ENCODE assay signal across 1 cellular context in genomic region chr11:69817265-69818236, GRCh38.
TF ChIP-seq lines count a peak whose summit lies in the region.

No MANE protein-coding gene starts in this region.

TF ChIP-seq in HEK293, 187 proteins besides CTCF, POLR2A, EP300 and RAD21 (continued from another document and continues in another):
- TF ChIP-seq ZNF704 (tag by site-specific recombination; IDR thresholded peaks at IDR 0.05) = no peak
- TF ChIP-seq ZNF366 (tag by site-specific recombination; conservative IDR thresholded peaks at IDR 0.05) = no peak
- no peak for TF ChIP-seq ZNF391 (tag by site-specific recombination; IDR thresholded peaks at IDR 0.05; ENCODE audit: borderline replicate concordance, low read depth)
- no peak for TF ChIP-seq ZNF16 (tag by site-specific recombination; IDR thresholded peaks at IDR 0.05; ENCODE audit: low read depth)
- TF ChIP-seq ZNF544 (tag by site-specific recombination; IDR thresholded peaks at IDR 0.05) = no peak
- no peak for TF ChIP-seq ZNF560 (tag by site-specific recombination; IDR thresholded peaks at IDR 0.05; ENCODE audit: borderline replicate concordance)
- TF ChIP-seq ZNF585B (tag by site-specific recombination; IDR thresholded peaks at IDR 0.05) = no peak
- TF ChIP-seq, protein P1, sequence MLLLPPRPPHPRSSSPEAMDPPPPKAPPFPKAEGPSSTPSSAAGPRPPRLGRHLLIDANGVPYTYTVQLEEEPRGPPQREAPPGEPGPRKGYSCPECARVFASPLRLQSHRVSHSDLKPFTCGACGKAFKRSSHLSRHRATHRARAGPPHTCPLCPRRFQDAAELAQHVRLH (tag by site-specific recombination; IDR thresholded peaks at IDR 0.05) = no peak
- no peak for TF ChIP-seq ZNF23 (tag by site-specific recombination; IDR thresholded peaks at IDR 0.05; ENCODE audit: borderline replicate concordance)
- no peak for TF ChIP-seq ZNF791 (tag by site-specific recombination; IDR thresholded peaks at IDR 0.05)
- TF ChIP-seq ZNF777 (tag by site-specific recombination; IDR thresholded peaks at IDR 0.05; ENCODE audit: borderline replicate concordance) = peak; percentile 72; the same call in 1 of the 2 replicates
- TF ChIP-seq SP2 (tag by site-specific recombination; IDR thresholded peaks at IDR 0.05) = peak; percentile 51
- TF ChIP-seq, protein P2, sequence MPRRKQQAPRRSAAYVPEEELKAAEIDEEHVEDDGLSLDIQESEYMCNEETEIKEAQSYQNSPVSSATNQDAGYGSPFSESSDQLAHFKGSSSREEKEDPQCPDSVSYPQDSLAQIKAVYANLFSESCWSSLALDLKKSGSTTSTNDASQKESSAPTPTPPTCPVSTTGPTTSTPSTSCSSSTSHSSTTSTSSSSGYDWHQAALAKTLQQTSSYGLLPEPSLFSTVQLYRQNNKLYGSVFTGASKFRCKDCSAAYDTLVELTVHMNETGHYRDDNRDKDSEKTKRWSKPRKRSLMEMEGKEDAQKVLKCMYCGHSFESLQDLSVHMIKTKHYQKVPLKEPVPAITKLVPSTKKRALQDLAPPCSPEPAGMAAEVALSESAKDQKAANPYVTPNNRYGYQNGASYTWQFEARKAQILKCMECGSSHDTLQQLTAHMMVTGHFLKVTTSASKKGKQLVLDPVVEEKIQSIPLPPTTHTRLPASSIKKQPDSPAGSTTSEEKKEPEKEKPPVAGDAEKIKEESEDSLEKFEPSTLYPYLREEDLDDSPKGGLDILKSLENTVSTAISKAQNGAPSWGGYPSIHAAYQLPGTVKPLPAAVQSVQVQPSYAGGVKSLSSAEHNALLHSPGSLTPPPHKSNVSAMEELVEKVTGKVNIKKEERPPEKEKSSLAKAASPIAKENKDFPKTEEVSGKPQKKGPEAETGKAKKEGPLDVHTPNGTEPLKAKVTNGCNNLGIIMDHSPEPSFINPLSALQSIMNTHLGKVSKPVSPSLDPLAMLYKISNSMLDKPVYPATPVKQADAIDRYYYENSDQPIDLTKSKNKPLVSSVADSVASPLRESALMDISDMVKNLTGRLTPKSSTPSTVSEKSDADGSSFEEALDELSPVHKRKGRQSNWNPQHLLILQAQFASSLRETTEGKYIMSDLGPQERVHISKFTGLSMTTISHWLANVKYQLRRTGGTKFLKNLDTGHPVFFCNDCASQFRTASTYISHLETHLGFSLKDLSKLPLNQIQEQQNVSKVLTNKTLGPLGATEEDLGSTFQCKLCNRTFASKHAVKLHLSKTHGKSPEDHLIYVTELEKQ (tag by site-specific recombination; IDR thresholded peaks at IDR 0.05; ENCODE audit: borderline replicate concordance) = no peak
- TF ChIP-seq ZBTB20 (tag by site-specific recombination; IDR thresholded peaks at IDR 0.05) = peak; percentile 77
- no peak for TF ChIP-seq MEIS1 (CRISPR knock-in tag; IDR thresholded peaks at IDR 0.05; ENCODE audit: borderline replicate concordance)
- TF ChIP-seq ZNF596 (tag by site-specific recombination; IDR thresholded peaks at IDR 0.05) = no peak
- TF ChIP-seq ZNF248 (tag by site-specific recombination; IDR thresholded peaks at IDR 0.05) = no peak
- peak; percentile 72 for TF ChIP-seq ZBTB8A (tag by site-specific recombination; IDR thresholded peaks at IDR 0.05)
- no peak for TF ChIP-seq ZNF132 (tag by site-specific recombination; IDR thresholded peaks at IDR 0.05; ENCODE audit: borderline replicate concordance)
- TF ChIP-seq ZFHX2 (tag by site-specific recombination; conservative IDR thresholded peaks at IDR 0.05) = peak; percentile 86
- no peak for TF ChIP-seq ZNF311 (tag by site-specific recombination; IDR thresholded peaks at IDR 0.05; ENCODE audit: borderline replicate concordance)
- TF ChIP-seq ZNF843 (tag by site-specific recombination; IDR thresholded peaks at IDR 0.05) = no peak
- no peak for TF ChIP-seq SP7 (tag by site-specific recombination; IDR thresholded peaks at IDR 0.05)
- no peak for TF ChIP-seq ZNF792 (tag by site-specific recombination; IDR thresholded peaks at IDR 0.05)
- TF ChIP-seq BCL11A (tag by site-specific recombination; IDR thresholded peaks at IDR 0.05; ENCODE audit: low read depth) = no peak
- no peak for TF ChIP-seq ZNF112 (tag by site-specific recombination; IDR thresholded peaks at IDR 0.05)
- TF ChIP-seq ZNF266 (tag by site-specific recombination; IDR thresholded peaks at IDR 0.05; ENCODE audit: low read depth) = no peak
- peak; percentile 48 for TF ChIP-seq GLIS1 (tag by site-specific recombination; IDR thresholded peaks at IDR 0.05)
- TF ChIP-seq ZNF133 (tag by site-specific recombination; IDR thresholded peaks at IDR 0.05) = no peak
- no peak for TF ChIP-seq WT1 (tag by site-specific recombination; IDR thresholded peaks at IDR 0.05)
- peak; percentile 76 for TF ChIP-seq KLF1 (tag by site-specific recombination; IDR thresholded peaks at IDR 0.05)
- TF ChIP-seq ZNF561 (tag by site-specific recombination; IDR thresholded peaks at IDR 0.05; ENCODE audit: borderline replicate concordance) = no peak
- TF ChIP-seq ZNF335 (tag by site-specific recombination; conservative IDR thresholded peaks at IDR 0.05) = peak; percentile 85
- TF ChIP-seq, protein P3, sequence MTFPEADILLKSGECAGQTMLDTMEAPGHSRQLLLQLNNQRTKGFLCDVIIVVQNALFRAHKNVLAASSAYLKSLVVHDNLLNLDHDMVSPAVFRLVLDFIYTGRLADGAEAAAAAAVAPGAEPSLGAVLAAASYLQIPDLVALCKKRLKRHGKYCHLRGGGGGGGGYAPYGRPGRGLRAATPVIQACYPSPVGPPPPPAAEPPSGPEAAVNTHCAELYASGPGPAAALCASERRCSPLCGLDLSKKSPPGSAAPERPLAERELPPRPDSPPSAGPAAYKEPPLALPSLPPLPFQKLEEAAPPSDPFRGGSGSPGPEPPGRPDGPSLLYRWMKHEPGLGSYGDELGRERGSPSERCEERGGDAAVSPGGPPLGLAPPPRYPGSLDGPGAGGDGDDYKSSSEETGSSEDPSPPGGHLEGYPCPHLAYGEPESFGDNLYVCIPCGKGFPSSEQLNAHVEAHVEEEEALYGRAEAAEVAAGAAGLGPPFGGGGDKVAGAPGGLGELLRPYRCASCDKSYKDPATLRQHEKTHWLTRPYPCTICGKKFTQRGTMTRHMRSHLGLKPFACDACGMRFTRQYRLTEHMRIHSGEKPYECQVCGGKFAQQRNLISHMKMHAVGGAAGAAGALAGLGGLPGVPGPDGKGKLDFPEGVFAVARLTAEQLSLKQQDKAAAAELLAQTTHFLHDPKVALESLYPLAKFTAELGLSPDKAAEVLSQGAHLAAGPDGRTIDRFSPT (tag by site-specific recombination; IDR thresholded peaks at IDR 0.05) = no peak
- TF ChIP-seq REPIN1 (tag by site-specific recombination; IDR thresholded peaks at IDR 0.05; ENCODE audit: low read depth) = no peak
- no peak for TF ChIP-seq FEZF1 (tag by site-specific recombination; IDR thresholded peaks at IDR 0.05)
- no peak for TF ChIP-seq ZNF549 (tag by site-specific recombination; IDR thresholded peaks at IDR 0.05)
- TF ChIP-seq ZBTB17 (tag by site-specific recombination; IDR thresholded peaks at IDR 0.05) = no peak; the same call in 1 of the 2 replicates
- TF ChIP-seq SCRT1 (tag by site-specific recombination; IDR thresholded peaks at IDR 0.05; ENCODE audit: borderline replicate concordance) = no peak
- no peak for TF ChIP-seq SP3 (tag by site-specific recombination; IDR thresholded peaks at IDR 0.05)
- TF ChIP-seq ZIC2 (tag by site-specific recombination; IDR thresholded peaks at IDR 0.05) = peak; percentile 65
- TF ChIP-seq, protein P4, sequence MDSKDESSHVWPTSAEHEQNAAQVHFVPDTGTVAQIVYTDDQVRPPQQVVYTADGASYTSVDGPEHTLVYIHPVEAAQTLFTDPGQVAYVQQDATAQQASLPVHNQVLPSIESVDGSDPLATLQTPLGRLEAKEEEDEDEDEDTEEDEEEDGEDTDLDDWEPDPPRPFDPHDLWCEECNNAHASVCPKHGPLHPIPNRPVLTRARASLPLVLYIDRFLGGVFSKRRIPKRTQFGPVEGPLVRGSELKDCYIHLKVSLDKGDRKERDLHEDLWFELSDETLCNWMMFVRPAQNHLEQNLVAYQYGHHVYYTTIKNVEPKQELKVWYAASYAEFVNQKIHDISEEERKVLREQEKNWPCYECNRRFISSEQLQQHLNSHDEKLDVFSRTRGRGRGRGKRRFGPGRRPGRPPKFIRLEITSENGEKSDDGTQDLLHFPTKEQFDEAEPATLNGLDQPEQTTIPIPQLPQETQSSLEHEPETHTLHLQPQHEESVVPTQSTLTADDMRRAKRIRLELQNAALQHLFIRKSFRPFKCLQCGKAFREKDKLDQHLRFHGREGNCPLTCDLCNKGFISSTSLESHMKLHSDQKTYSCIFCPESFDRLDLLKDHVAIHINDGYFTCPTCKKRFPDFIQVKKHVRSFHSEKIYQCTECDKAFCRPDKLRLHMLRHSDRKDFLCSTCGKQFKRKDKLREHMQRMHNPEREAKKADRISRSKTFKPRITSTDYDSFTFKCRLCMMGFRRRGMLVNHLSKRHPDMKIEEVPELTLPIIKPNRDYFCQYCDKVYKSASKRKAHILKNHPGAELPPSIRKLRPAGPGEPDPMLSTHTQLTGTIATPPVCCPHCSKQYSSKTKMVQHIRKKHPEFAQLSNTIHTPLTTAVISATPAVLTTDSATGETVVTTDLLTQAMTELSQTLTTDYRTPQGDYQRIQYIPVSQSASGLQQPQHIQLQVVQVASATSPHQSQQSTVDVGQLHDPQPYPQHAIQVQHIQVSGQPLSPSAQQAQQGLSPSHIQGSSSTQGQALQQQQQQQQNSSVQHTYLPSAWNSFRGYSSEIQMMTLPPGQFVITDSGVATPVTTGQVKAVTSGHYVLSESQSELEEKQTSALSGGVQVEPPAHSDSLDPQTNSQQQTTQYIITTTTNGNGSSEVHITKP (tag by site-specific recombination; IDR thresholded peaks at IDR 0.05) = 0 out of 2 replicates have a peak, but pooled peaks have one; percentile 24
- TF ChIP-seq ZBTB10 (tag by site-specific recombination; IDR thresholded peaks at IDR 0.05) = no peak
- TF ChIP-seq, protein P5, sequence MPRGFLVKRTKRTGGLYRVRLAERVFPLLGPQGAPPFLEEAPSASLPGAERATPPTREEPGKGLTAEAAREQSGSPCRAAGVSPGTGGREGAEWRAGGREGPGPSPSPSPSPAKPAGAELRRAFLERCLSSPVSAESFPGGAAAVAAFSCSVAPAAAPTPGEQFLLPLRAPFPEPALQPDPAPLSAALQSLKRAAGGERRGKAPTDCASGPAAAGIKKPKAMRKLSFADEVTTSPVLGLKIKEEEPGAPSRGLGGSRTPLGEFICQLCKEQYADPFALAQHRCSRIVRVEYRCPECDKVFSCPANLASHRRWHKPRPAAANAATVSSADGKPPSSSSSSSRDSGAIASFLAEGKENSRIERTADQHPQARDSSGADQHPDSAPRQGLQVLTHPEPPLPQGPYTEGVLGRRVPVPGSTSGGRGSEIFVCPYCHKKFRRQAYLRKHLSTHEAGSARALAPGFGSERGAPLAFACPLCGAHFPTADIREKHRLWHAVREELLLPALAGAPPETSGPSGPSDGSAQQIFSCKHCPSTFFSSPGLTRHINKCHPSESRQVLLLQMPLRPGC (tag by site-specific recombination; IDR thresholded peaks at IDR 0.05) = no peak
- TF ChIP-seq ZNF239 (tag by site-specific recombination; IDR thresholded peaks at IDR 0.05) = no peak
